1 cellular context compared by ENCODE assay signal in the genomic region with DNA sequence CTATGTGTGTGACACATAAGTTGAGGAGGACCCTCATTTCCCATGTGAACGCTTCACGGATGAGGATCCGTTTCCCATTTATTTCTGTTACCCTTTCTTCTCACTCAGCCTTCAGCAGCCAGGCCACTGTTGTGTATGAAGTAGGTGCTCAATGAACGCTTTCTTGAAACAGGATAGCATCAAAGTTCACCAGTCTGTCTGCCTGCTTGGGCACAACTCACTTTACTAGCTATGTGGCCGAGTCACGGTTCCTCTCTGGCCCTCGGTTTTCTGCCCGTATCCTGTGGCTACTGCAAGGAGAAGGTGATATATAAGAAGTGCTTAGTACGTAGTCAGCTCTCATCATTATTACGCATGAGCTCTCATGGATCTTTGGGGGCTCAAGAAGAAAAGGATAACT.
TF ChIP-seq lines count a peak whose summit lies in the region.

No MANE protein-coding gene starts in this region.

TF ChIP-seq in K562, 482 proteins besides CTCF, POLR2A, EP300 and RAD21:
- 0 out of 2 replicates have a peak, but pooled peaks have one; percentile 5 for TF ChIP-seq ETV5 (CRISPR knock-in tag; IDR thresholded peaks at IDR 0.05; ENCODE audit: low read depth)
- no peak for TF ChIP-seq MXI1 (IDR thresholded peaks at IDR 0.05; ENCODE audit: low read depth, low read length)
